Comparison of ENCODE assay signal across 14 cellular contexts in genomic region chr6:7216941-7217621, GRCh38.
A peak's percentile ranks its signal among the peaks of the same experiment; 100 is the strongest.
DNase-seq lines count a peak whose midpoint lies in the region; ATAC-seq, FAIRE-seq and TF ChIP-seq lines count a peak whose summit lies in the region.
"Had no signal": no experiment of that assay in that cellular context is flagged by ENCODE, and none has a peak within 500 bp of the region (broad histone marks: within the 10 kb centered on the region; RNA-seq: fewer than 3 reads in every experiment).

No MANE protein-coding gene starts in this region.

- H3K27me3 Mint-ChIP-seq in MCF 10A (ENCODE audit: insufficient read depth, unreplicated experiment), result no peaks in the 10 kb centered on the region
- H3K27me3 Mint-ChIP-seq: B cell; naive thymus-derived CD4-positive, alpha-beta T cell had no signal

- POLR2A ChIA-PET in MCF 10A (lab: Yijun Ruan, JAX), result interaction anchor here (0.6 kb wide), 1 partner anchor 517 kb away, joined by 3 read pairs; no protein-coding TSS in a partner anchor

- peaks cover 57% of the 10 kb centered on the region for H3K36me3 Mint-ChIP-seq in MCF 10A (ENCODE audit: insufficient read depth, unreplicated experiment)

- peak overlapping the region; percentile 77 for H3K27ac Mint-ChIP-seq in MCF 10A (ENCODE audit: low read depth, unreplicated experiment)
- H3K27ac Mint-ChIP-seq: B cell had no signal

- H3K27me3 ChIP-seq in pancreas, result no peaks in the 10 kb centered on the region
- H3K27me3 ChIP-seq: Peyer's patch had no signal

- no peak for FAIRE-seq in pancreas (lab: Jason Lieb, UNC)

- WGBS in pancreas, 2 donors, result 34 to 37% methylated on average over 17 of the region's 17 CpGs

- H3K9me3 ChIP-seq in pancreas, result no peaks in the 10 kb centered on the region
- H3K9me3 ChIP-seq: Peyer's patch had no signal

- intact Hi-C loops in MCF 10A (cut with micrococcal nuclease) (no loop called here), pancreas (cut with DNase I) (no loop called here)

- peaks cover 0 to 22% (median 4%) of the 10 kb centered on the region in 3 donors for H3K36me3 ChIP-seq in pancreas

- ATAC-seq in pancreas, result peak; percentile 39 to 64 (median 62)
- ATAC-seq: naive thymus-derived CD4-positive, alpha-beta T cell; stimulated activated naive CD8-positive, alpha-beta T cell treated with anti-CD3 and anti-CD28 coated beads, Interleukin-15, Interleukin-2, amounts not matched to agents 100 U/mL and 50 U/mL, for 24 hours had no signal

- no peak overlapping the region for H3K4me3 Mint-ChIP-seq in MCF 10A (ENCODE audit: unreplicated experiment)
- H3K4me3 Mint-ChIP-seq: B cell; naive thymus-derived CD4-positive, alpha-beta T cell had no signal

- H3K4me3 ChIP-seq in pancreas, result no peak overlapping the region
- H3K4me3 ChIP-seq: Peyer's patch had no signal

- CTCF ChIA-PET in MCF 10A (lab: Yijun Ruan, JAX), result interaction anchor here (0.7 to 1.2 kb wide), 3 partner anchors 8 to 449 kb away, joined by 3 to 4 read pairs (median 3); no protein-coding TSS in a partner anchor

- no peaks in the 10 kb centered on the region for H3K4me1 Mint-ChIP-seq in MCF 10A (ENCODE audit: insufficient read depth, unreplicated experiment)
- H3K4me1 Mint-ChIP-seq: B cell had no signal

- peak overlapping the region; percentile 53 to 69 (median 60) for H3K27ac ChIP-seq in pancreas
- H3K27ac ChIP-seq: Peyer's patch, WERI-Rb-1 had no signal

- no TSS peak for BruUV-seq in MCF 10A (replicated peaks; lab: Mats Ljungman, UMichigan)

- TF ChIP-seq CTCF in GM12873 (IDR thresholded peaks at IDR 0.05; ENCODE audit: insufficient read depth, low read depth, low read length, missing control alignments) (peak; percentile 4), MCF 10A (IDR thresholded peaks at IDR 0.05; ENCODE audit: unreplicated experiment) (no peak), pancreas (IDR thresholded peaks at IDR 0.05) (no peak)

- DNase-seq in MCF 10A (ENCODE audit: unreplicated experiment) (no peak), hepatic stellate cell (ENCODE audit: low spot score) (peak; percentile 34), pancreas (peak in 3 of 6 donors; percentile 52 to 72 (median 62)), SKM-1 (lab: John Stamatoyannopoulos, UW; ENCODE audit: unreplicated experiment) (no peak), GM03348 (ENCODE audit: low spot score) (no peak), NCI-H1092 treated with DMSO at 0.1 percent for 48 hours (lab: John Stamatoyannopoulos, UW) (no peak), NCI-H2081 treated with DMSO at 0.1 percent for 48 hours (lab: John Stamatoyannopoulos, UW) (no peak)
- DNase-seq: naive thymus-derived CD4-positive, alpha-beta T cell; NCI-H2171; Peyer's patch; stimulated activated naive CD8-positive, alpha-beta T cell treated with anti-CD3 and anti-CD28 coated beads, Interleukin-15, Interleukin-2, amounts not matched to agents 100 U/mL and 50 U/mL, for 24 hours; WERI-Rb-1 had no signal

- H3K9me3 Mint-ChIP-seq in MCF 10A (ENCODE audit: unreplicated experiment), result no peaks in the 10 kb centered on the region
- H3K9me3 Mint-ChIP-seq: naive thymus-derived CD4-positive, alpha-beta T cell had no signal

- peaks cover 56 to 61% (median 60%) of the 10 kb centered on the region in 3 donors for H3K4me1 ChIP-seq in pancreas
